ENCODE assay signal across 25 cellular contexts in genomic region chr19:49605605-49606004, GRCh38. TPM values are rescaled to one million over a fixed set of nuclear protein-coding genes. Genes with fewer than 3 reads are reported as not detected.
A peak's percentile ranks its signal among the peaks of the same experiment; 100 is the strongest.
DNase-seq lines count a peak whose midpoint lies in the region; ATAC-seq and TF ChIP-seq lines count a peak whose summit lies in the region.
"Had no signal": no experiment of that assay in that cellular context is flagged by ENCODE, and none has a peak within 500 bp of the region (broad histone marks: within the 10 kb centered on the region; RNA-seq: fewer than 3 reads in every experiment).

No MANE protein-coding gene starts in this region.

- H3K27ac ChIP-seq in osteoblast (ENCODE audit: low read depth, low read length), result no peak overlapping the region
- H3K27ac ChIP-seq: 22Rv1, KMS-11, Peyer's patch, SJSA1 had no signal

- peaks cover 7% of the 10 kb centered on the region for H3K4me1 Mint-ChIP-seq in CD14-positive monocyte
- H3K4me1 Mint-ChIP-seq in stimulated activated memory B cell treated with anti-CD40 and anti-IgM and Interleukin-4, amounts not matched to agents 10 μg/mL and 1 μg/mL and 100 μg/mL, for 72 hours, result no peaks in the 10 kb centered on the region

- H3K27me3 ChIP-seq in osteoblast (ENCODE audit: insufficient read depth, low read length), result no peaks in the 10 kb centered on the region
- H3K27me3 ChIP-seq: BLaER1 treated with 17β-estradiol and CSF1 and Interleukin-3, amounts not matched to agents 10 nM and 100 nM; Peyer's patch; SJSA1 had no signal

- no peaks in the 10 kb centered on the region for H3K4me1 ChIP-seq in osteoblast (ENCODE audit: insufficient read depth, low read length)
- H3K4me1 ChIP-seq: Peyer's patch, SJSA1 had no signal

- H3K4me3 ChIP-seq in osteoblast (ENCODE audit: insufficient read depth, low read length) (no peak overlapping the region), lower leg skin (ENCODE audit: low read depth, poor library complexity, severe bottlenecking) (no peak overlapping the region)
- H3K4me3 ChIP-seq: BLaER1 treated with 17β-estradiol and CSF1 and Interleukin-3, amounts not matched to agents 10 nM and 100 nM; Peyer's patch; SJSA1 had no signal

- H3K4me2 ChIP-seq in osteoblast (ENCODE audit: insufficient read depth, low read length), result no peak overlapping the region
- H3K4me2 ChIP-seq: KMS-11 had no signal

- WGBS in lower leg skin, 2 donors, result 80 to 81% methylated on average over 7 of the region's 7 CpGs

- no peak overlapping the region for H2AFZ ChIP-seq in osteoblast (ENCODE audit: low read length)

- ATAC-seq in stimulated activated memory B cell treated with anti-CD40 and anti-IgM and Interleukin-4, amounts not matched to agents 10 μg/mL and 1 μg/mL and 100 μg/mL, for 72 hours, result no peak
- ATAC-seq: HCT116, Right ventricle myocardium inferior had no signal

- peaks cover 50% of the 10 kb centered on the region for H3K36me3 ChIP-seq in osteoblast (ENCODE audit: insufficient read depth, low read length)

- no peak for TF ChIP-seq POLR2A in lower leg skin (IDR thresholded peaks at IDR 0.05)

- no peaks in the 10 kb centered on the region for H3K9me3 Mint-ChIP-seq in CD14-positive monocyte
- H3K9me3 Mint-ChIP-seq in stimulated activated memory B cell treated with anti-CD40 and anti-IgM and Interleukin-4, amounts not matched to agents 10 μg/mL and 1 μg/mL and 100 μg/mL, for 72 hours, result no peaks in the 10 kb centered on the region
- H3K9me3 Mint-ChIP-seq: CD8-positive, alpha-beta memory T cell had no signal

- H4K20me1 ChIP-seq in osteoblast (ENCODE audit: insufficient read depth, low read length), result peaks cover 26% of the 10 kb centered on the region

- peaks cover 45 to 96% of the 10 kb centered on the region in 2 donors for H3K36me3 Mint-ChIP-seq in CD14-positive monocyte
- peaks cover 19% of the 10 kb centered on the region for H3K36me3 Mint-ChIP-seq in stimulated activated memory B cell treated with anti-CD40 and anti-IgM and Interleukin-4, amounts not matched to agents 10 μg/mL and 1 μg/mL and 100 μg/mL, for 72 hours

- no peak overlapping the region for H3K4me3 Mint-ChIP-seq in CD14-positive monocyte
- H3K4me3 Mint-ChIP-seq in stimulated activated memory B cell treated with anti-CD40 and anti-IgM and Interleukin-4, amounts not matched to agents 10 μg/mL and 1 μg/mL and 100 μg/mL, for 72 hours, result no peak overlapping the region
- H3K4me3 Mint-ChIP-seq: CD8-positive, alpha-beta memory T cell had no signal

- DNase-seq in DMS 273 (lab: John Stamatoyannopoulos, UW; ENCODE audit: unreplicated experiment) (peak; percentile 28), DMS 273 treated with DMSO at 0.1 percent for 48 hours (lab: John Stamatoyannopoulos, UW) (no peak), CD14-positive monocyte (ENCODE audit: low spot score) (no peak), osteoblast (ENCODE audit: insufficient read length, low spot score, missing footprints) (peak; percentile 32), lower leg skin (ENCODE audit: low spot score in 2 of 2) (no peak)
- DNase-seq: ACHN; Calu3; CD8-positive, alpha-beta memory T cell; EL; GF-D8; IMR-90; NCI-H1092 treated with DMSO at 0.1 percent for 48 hours; NCI-H1436 treated with DMSO at 0.1 percent for 48 hours; NCI-H1930; NCI-H2227 treated with DMSO at 0.1 percent for 48 hours; NCI-H510A; NCI-H748 treated with DMSO at 0.1 percent for 48 hours; Peyer's patch had no signal

- H3K79me2 ChIP-seq in osteoblast (ENCODE audit: insufficient read depth, low read length), result peaks cover 80% of the 10 kb centered on the region

- no peak for TF ChIP-seq CTCF in CD14-positive monocyte (IDR thresholded peaks at IDR 0.05)
- TF ChIP-seq CTCF in osteoblast (IDR thresholded peaks at IDR 0.05; ENCODE audit: extremely low read depth, low read depth, low read length), result no peak
- TF ChIP-seq CTCF in lower leg skin (IDR thresholded peaks at IDR 0.05), result no peak

- peak overlapping the region in 4 of 7 donors; percentile 42 to 77 (median 56) for H3K27ac Mint-ChIP-seq in CD14-positive monocyte
- no peak overlapping the region for H3K27ac Mint-ChIP-seq in stimulated activated memory B cell treated with anti-CD40 and anti-IgM and Interleukin-4, amounts not matched to agents 10 μg/mL and 1 μg/mL and 100 μg/mL, for 72 hours

- no peaks in the 10 kb centered on the region for H3K27me3 Mint-ChIP-seq in CD14-positive monocyte (ENCODE audit: low read depth in 3 of 3)
- no peaks in the 10 kb centered on the region for H3K27me3 Mint-ChIP-seq in stimulated activated memory B cell treated with anti-CD40 and anti-IgM and Interleukin-4, amounts not matched to agents 10 μg/mL and 1 μg/mL and 100 μg/mL, for 72 hours
- H3K27me3 Mint-ChIP-seq: CD8-positive, alpha-beta memory T cell had no signal

- no peaks in the 10 kb centered on the region for H3K9me3 ChIP-seq in osteoblast (ENCODE audit: low read depth, low read length)
- H3K9me3 ChIP-seq: BLaER1 treated with 17β-estradiol and CSF1 and Interleukin-3, amounts not matched to agents 10 nM and 100 nM; Peyer's patch; SJSA1 had no signal

- intact Hi-C loops in CD14-positive monocyte (cut with micrococcal nuclease), result no loop called here
- intact Hi-C loops in lower leg skin (cut with DNase I; ENCODE audit: low total_unique reads), result no loop called here

RNA-seq across cellular contexts. Expression of gene PRR12, which starts 14.6 kb away (rescaled TPM):
- under 1 TPM; 0.04 to 0.11 TPM for polyA plus RNA-seq in CD14-positive monocyte
- total RNA-seq in osteoblast (2.2 and 2.9 TPM in 2 replicates), lower leg skin (10 to 100 TPM; 19.6 to 53.1 (median 24.5) TPM)

RNA-seq across cellular contexts. Expression of gene PRRG2, which starts 24.5 kb away (rescaled TPM):
- polyA plus RNA-seq in CD14-positive monocyte, result not detected
- under 0.01 and 0.29 TPM in 2 replicates for total RNA-seq in osteoblast
- total RNA-seq in lower leg skin, result 10 to 100 TPM; 13.9 to 31.2 (median 18.6) TPM
- total RNA-seq: SJSA1 had no signal

RNA-seq across cellular contexts. Expression of gene NOSIP, which starts 25.2 kb away (rescaled TPM):
- 100 to 1,000 TPM in 1 of 2 donors, 10 to 100 TPM in 1; 96.4 to 120 TPM for polyA plus RNA-seq in CD14-positive monocyte
- 57.5 and 68.0 TPM in 2 replicates for total RNA-seq in osteoblast
- total RNA-seq in lower leg skin, result 10 to 100 TPM; 62.0 to 84.8 (median 66.8) TPM

RNA-seq across cellular contexts. Expression of gene RRAS, which starts 34.3 kb away (rescaled TPM):
- polyA plus RNA-seq in CD14-positive monocyte, result 10 to 100 TPM; 80.0 to 91.7 TPM
- total RNA-seq in osteoblast (23.9 and 31.8 TPM in 2 replicates), lower leg skin (10 to 100 TPM; 14.0 to 20.2 (median 18.8) TPM)

RNA-seq across cellular contexts. Expression of gene SCAF1, which starts 36.4 kb away (rescaled TPM):
- polyA plus RNA-seq in CD14-positive monocyte, result under 1 TPM; 0.39 to 0.68 TPM
- total RNA-seq in osteoblast (12.1 and 14.8 TPM in 2 replicates), lower leg skin (10 to 100 TPM; 28.6 to 54.3 (median 33.7) TPM)

Comparison
In these comparisons a context has a peak if more than half of its experiments do, and no peak if none do; other contexts are left out.
1. DNase-seq: peak in DMS 273 (single experiment) and osteoblast (single experiment); none in DMS 273 treated with DMSO at 0.1 percent for 48 hours (single experiment), CD14-positive monocyte (single experiment) and lower leg skin (0 of 2).
2. RNA of gene PRRG2, which starts 24.5 kb away (total RNA-seq): 13.9 to 31.2 TPM in lower leg skin; under 0.01 to 0.29 TPM in osteoblast; every median in the first group is over 10 times any median in the second.